8 cellular contexts compared by ENCODE assay signal in the genomic region with DNA sequence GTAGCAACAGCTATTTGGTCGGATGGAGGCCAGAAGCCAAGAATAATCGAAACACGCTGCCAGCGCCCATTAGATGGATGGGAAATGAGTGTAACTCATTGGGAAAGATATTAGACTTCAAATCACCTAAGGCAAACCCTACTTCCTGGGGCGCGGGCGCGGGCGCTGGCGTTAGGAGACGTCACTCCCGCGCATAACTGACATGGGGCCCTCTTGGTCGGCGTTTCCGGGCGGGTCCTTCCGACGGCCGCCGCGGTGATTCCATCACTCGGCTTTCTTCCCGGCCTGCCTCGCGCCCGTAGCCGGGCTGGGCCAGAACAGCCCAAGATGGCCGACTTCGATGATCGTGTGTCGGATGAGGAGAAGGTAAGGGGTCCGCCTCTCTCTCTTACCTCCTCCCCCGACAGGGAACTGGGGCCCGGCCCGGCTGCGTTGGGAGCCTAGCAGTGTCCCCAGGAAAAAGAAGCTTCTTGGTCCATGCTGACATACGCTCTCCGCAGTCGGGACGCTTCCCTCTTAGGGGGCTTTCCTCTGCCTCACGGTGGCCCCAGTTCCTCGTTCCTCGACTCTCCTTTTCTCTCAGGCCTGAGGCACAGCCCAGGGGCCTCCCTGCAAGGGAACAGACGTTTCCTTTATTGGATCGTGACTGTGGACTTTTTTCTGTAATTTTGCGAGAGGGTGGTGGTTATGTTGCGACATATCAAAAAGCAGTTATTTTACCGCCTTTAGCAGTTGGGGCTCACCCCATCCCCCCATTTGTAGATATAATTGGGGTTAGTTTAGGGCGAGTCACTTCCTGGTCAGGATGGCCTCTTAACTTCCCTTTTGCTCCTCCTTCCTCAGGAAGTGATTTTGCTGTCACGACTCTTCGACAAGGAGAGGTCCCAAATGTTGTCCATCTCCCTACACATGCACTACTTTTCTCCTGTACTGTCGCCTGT. TPM values are rescaled to one million over a fixed set of nuclear protein-coding genes. Genes with fewer than 3 reads are reported as not detected.
DNase-seq lines count a peak whose midpoint lies in the region; ATAC-seq and TF ChIP-seq lines count a peak whose summit lies in the region.

A gene (plus strand): TSS at position 315 of the 941 bp plus-strand sequence. CDS start 13 bp downstream, at position 328.

- H3K27ac Mint-ChIP-seq in naive thymus-derived CD8-positive, alpha-beta T cell: peak within 1 kb of the TSS; percentile 98 to 100 (median 100)
- H3K27ac Mint-ChIP-seq in stimulated activated naive B cell treated with anti-CD40 and anti-IgM and Interleukin-4, amounts not matched to agents 10 μg/mL and 1 μg/mL and 100 μg/mL, for 72 hours: peak within 1 kb of the TSS; percentile 99

- H3K27me3 ChIP-seq in fibroblast of lung (ENCODE audit: control insufficient read depth, insufficient read depth, low read length): no peaks in the 10 kb centered on the region

- peak within 1 kb of the TSS; percentile 92 to 100 (median 98) for H3K4me3 Mint-ChIP-seq in naive thymus-derived CD8-positive, alpha-beta T cell
- H3K4me3 Mint-ChIP-seq in stimulated activated naive B cell treated with anti-CD40 and anti-IgM and Interleukin-4, amounts not matched to agents 10 μg/mL and 1 μg/mL and 100 μg/mL, for 72 hours: peak within 1 kb of the TSS; percentile 91 to 99

- H3K4me1 Mint-ChIP-seq in naive thymus-derived CD8-positive, alpha-beta T cell: peaks cover 20 to 52% (median 51%) of the 10 kb centered on the region in 4 donors
- H3K4me1 Mint-ChIP-seq in stimulated activated naive B cell treated with anti-CD40 and anti-IgM and Interleukin-4, amounts not matched to agents 10 μg/mL and 1 μg/mL and 100 μg/mL, for 72 hours: peaks cover 7 to 37% of the 10 kb centered on the region in 2 donors

- H3K27ac ChIP-seq in fibroblast of lung (ENCODE audit: insufficient read depth, low read length): peak within 1 kb of the TSS; percentile 99

- H3K79me2 ChIP-seq in fibroblast of lung (ENCODE audit: control insufficient read depth, insufficient read depth, low read length): peaks cover 73% of the 10 kb centered on the region

- H3K9ac ChIP-seq in fibroblast of lung (ENCODE audit: insufficient read depth, low read length): peak within 1 kb of the TSS; percentile 96

- H3K4me3 ChIP-seq in LNCaP clone FGC (ENCODE audit: low read depth, low read length) (peak within 1 kb of the TSS; percentile 100), fibroblast of lung (replicated peaks in 1 of 4; ENCODE audit: control extremely low read depth in 1 of 4, insufficient read depth in 1 of 4, low read depth in 3 of 4, low read length in 4 of 4) (peak within 1 kb of the TSS; percentile 79 to 97 (median 91))

- H3K9me3 Mint-ChIP-seq in naive thymus-derived CD8-positive, alpha-beta T cell: no peaks in the 10 kb centered on the region
- no peaks in the 10 kb centered on the region for H3K9me3 Mint-ChIP-seq in stimulated activated naive B cell treated with anti-CD40 and anti-IgM and Interleukin-4, amounts not matched to agents 10 μg/mL and 1 μg/mL and 100 μg/mL, for 72 hours

- H2AFZ ChIP-seq in fibroblast of lung (ENCODE audit: low read length): peak within 1 kb of the TSS; percentile 79

- POLR2A ChIA-PET in naive thymus-derived CD8-positive, alpha-beta T cell (lab: Charles Lee): interaction anchor here (0.7 to 4.2 kb wide), 15 partner anchors 8 to 336 kb away, joined by 3 to 61 read pairs (median 5); a partner anchor contains a TSS

- H3K4me2 ChIP-seq in fibroblast of lung (ENCODE audit: extremely low read depth, insufficient read depth, low read length): peak within 1 kb of the TSS; percentile 96

- H4K20me1 ChIP-seq in fibroblast of lung (ENCODE audit: control insufficient read depth, extremely low read depth, insufficient read depth, low read length): peaks cover 2% of the 10 kb centered on the region

- H3K36me3 Mint-ChIP-seq in naive thymus-derived CD8-positive, alpha-beta T cell: peaks cover 1 to 27% (median 4%) of the 10 kb centered on the region in 3 donors
- peaks cover 13 to 37% of the 10 kb centered on the region in 2 donors for H3K36me3 Mint-ChIP-seq in stimulated activated naive B cell treated with anti-CD40 and anti-IgM and Interleukin-4, amounts not matched to agents 10 μg/mL and 1 μg/mL and 100 μg/mL, for 72 hours

- no peak for TF ChIP-seq CTCF in LNCaP clone FGC (IDR thresholded peaks at IDR 0.05; ENCODE audit: control insufficient read depth, extremely low read depth, insufficient read depth)
- no peak for TF ChIP-seq CTCF in fibroblast of lung (conservative IDR thresholded peaks at IDR 0.05 in 1 of 2, IDR thresholded peaks at IDR 0.05 in 1 of 2; ENCODE audit: low read depth in 1 of 2, low read length in 2 of 2)

- H3K4me1 ChIP-seq in fibroblast of lung (ENCODE audit: control insufficient read depth, extremely low read depth, insufficient read depth, low read length): peaks cover 3% of the 10 kb centered on the region

- no peaks in the 10 kb centered on the region for H3K36me3 ChIP-seq in fibroblast of lung (ENCODE audit: control insufficient read depth, insufficient read depth, low read length)

- peak; percentile 73 to 77 for ATAC-seq in naive thymus-derived CD8-positive, alpha-beta T cell
- peak; percentile 89 to 90 for ATAC-seq in stimulated activated naive B cell treated with anti-CD40 and anti-IgM and Interleukin-4, amounts not matched to agents 10 μg/mL and 1 μg/mL and 100 μg/mL, for 72 hours (replicated peaks)

- H3K27me3 Mint-ChIP-seq in naive thymus-derived CD8-positive, alpha-beta T cell: no peaks in the 10 kb centered on the region
- no peaks in the 10 kb centered on the region for H3K27me3 Mint-ChIP-seq in stimulated activated naive B cell treated with anti-CD40 and anti-IgM and Interleukin-4, amounts not matched to agents 10 μg/mL and 1 μg/mL and 100 μg/mL, for 72 hours

- DNase-seq in EH (ENCODE audit: low read depth) (peak; percentile 93), GOT3 (lab: John Stamatoyannopoulos, UW) (peak; percentile 23), LNCaP clone FGC (ENCODE audit: low read depth) (peak; percentile 67), RPMI8226 (peak; percentile 87), fibroblast of lung (ENCODE audit: low read depth in 2 of 2) (peak; percentile 92 to 93)
- DNase-seq in activated T-helper 1 cell treated with anti-CD3 and anti-CD28 coated beads, Interleukin-2, amount 50 U/mL, for 16 hours (ENCODE audit: low read depth in 1 of 2, low spot score in 1 of 2): peak; percentile 82 to 84
- DNase-seq in naive thymus-derived CD8-positive, alpha-beta T cell: peak; percentile 82 to 94 (median 90)
- peak; percentile 90 for DNase-seq in stimulated activated naive B cell treated with anti-CD40 and anti-IgM and Interleukin-4, amounts not matched to agents 10 μg/mL and 1 μg/mL and 100 μg/mL, for 72 hours

- H3K9me3 ChIP-seq in fibroblast of lung (ENCODE audit: control insufficient read depth, insufficient read depth, low read depth, low read length): no peaks in the 10 kb centered on the region

RNA-seq across cellular contexts. Expression of the gene that starts here (rescaled TPM):
- 155 and 201 TPM in 2 replicates for total RNA-seq in fibroblast of lung
- 262 and 341 TPM in 2 replicates for polyA plus RNA-seq in fibroblast of lung
- polyA plus RNA-seq in fibroblast of lung (2012): 137 and 155 TPM in 2 replicates
- polyA minus RNA-seq in fibroblast of lung (ENCODE audit: low replicate concordance): 14.5 and 30.6 TPM in 2 replicates
- total RNA-seq in naive thymus-derived CD8-positive, alpha-beta T cell: 100 to 1,000 TPM; 126 to 135 TPM
- polyA plus RNA-seq in naive thymus-derived CD8-positive, alpha-beta T cell: 100 to 1,000 TPM; 100 to 169 (median 116) TPM

Comparison
In these comparisons a context has a peak if more than half of its experiments do, and no peak if none do; other contexts are left out.
1. Peak in every context shown above with its lines: DNase-seq, ATAC-seq, H3K4me3 ChIP-seq and H3K27ac ChIP-seq.
2. DNase-seq: peak in every context shown above with its lines; median percentile 93 in EH; 92 in fibroblast of lung; 90 in naive thymus-derived CD8-positive, alpha-beta T cell; 90 in stimulated activated naive B cell treated with anti-CD40 and anti-IgM and Interleukin-4, amounts not matched to agents 10 μg/mL and 1 μg/mL and 100 μg/mL, for 72 hours; 87 in RPMI8226; 83 in activated T-helper 1 cell treated with anti-CD3 and anti-CD28 coated beads, Interleukin-2, amount 50 U/mL, for 16 hours; 67 in LNCaP clone FGC; 23 in GOT3.